19 cellular contexts compared by ENCODE assay signal in the genomic region with DNA sequence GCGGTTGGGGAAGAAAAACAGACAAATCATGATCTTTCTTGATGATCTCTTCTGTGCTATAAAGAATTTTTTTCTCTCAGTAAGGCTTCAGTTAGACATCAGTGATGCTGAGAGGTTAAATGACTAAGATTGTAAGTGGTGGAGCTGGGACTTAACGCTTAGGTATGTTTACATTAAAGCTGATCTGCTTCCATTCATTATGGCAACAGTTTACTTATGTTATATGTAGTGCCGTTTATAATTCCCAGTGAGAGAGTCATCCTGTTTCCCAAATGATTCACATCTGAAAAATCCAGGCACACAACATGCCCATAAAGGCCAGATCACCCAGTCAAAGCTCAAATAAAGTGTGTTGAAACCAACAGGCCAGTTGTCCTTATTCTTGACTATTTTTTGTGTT. TPM values are rescaled to one million over a fixed set of nuclear protein-coding genes. Genes with fewer than 3 reads are reported as not detected.
A peak's percentile ranks its signal among the peaks of the same experiment; 100 is the strongest.
DNase-seq lines count a peak whose midpoint lies in the region; TF ChIP-seq lines count a peak whose summit lies in the region.
"Had no signal": no experiment of that assay in that cellular context is flagged by ENCODE, and none has a peak within 500 bp of the region (broad histone marks: within the 10 kb centered on the region; RNA-seq: fewer than 3 reads in every experiment).

No MANE protein-coding gene starts in this region.

- peak; percentile 82 for DNase-seq in ELR (ENCODE audit: low read depth)
- DNase-seq in RKO (ENCODE audit: low spot score), result peak; percentile 15
- peak; percentile 12 for DNase-seq in fibroblast of gingiva (ENCODE audit: low read depth)
- peak; percentile 59 for DNase-seq in skeletal muscle cell (ENCODE audit: low read depth)
- no peak for DNase-seq in lower leg skin (ENCODE audit: low spot score in 2 of 2)
- DNase-seq in AML-193 (lab: John Stamatoyannopoulos, UW), result no peak
- DNase-seq in HT-29 (ENCODE audit: low spot score), result no peak
- no peak for DNase-seq in GM13977 (ENCODE audit: low spot score)
- DNase-seq: activated effector memory CD4-positive, alpha-beta T cell treated with anti-CD3 and anti-CD28 coated beads, Interleukin-2, amount 50 U/mL, for 16 hours; aorta; DMS79; foreskin melanocyte; H9; naive B cell; NCI-H1092; NCI-H774; psoas muscle; RPMI8226 had no signal

- no peak for TF ChIP-seq CTCF in lower leg skin (IDR thresholded peaks at IDR 0.05)
- no peak for TF ChIP-seq CTCF in GM13977 (IDR thresholded peaks at IDR 0.05; ENCODE audit: extremely low read depth, insufficient read depth, missing control alignments)

- WGBS in lower leg skin, 2 donors, result 70 to 81% methylated on average over 3 of the region's 3 CpGs

- in situ Hi-C loops in GM13977 (cut with MboI; ENCODE audit: low pct_unique_long_range_greater_than_20kb, low sequenced_read_pairs, unreplicated experiment), result no loop called here

- H3K4me3 ChIP-seq in skeletal muscle cell (ENCODE audit: low read depth, low read length) (no peak overlapping the region), lower leg skin (ENCODE audit: low read depth, poor library complexity, severe bottlenecking) (no peak overlapping the region)
- H3K4me3 ChIP-seq: psoas muscle had no signal

- no peak for TF ChIP-seq POLR2A in lower leg skin (IDR thresholded peaks at IDR 0.05)

- intact Hi-C loops in lower leg skin (cut with DNase I; ENCODE audit: low total_unique reads), result no loop called here

RNA-seq across cellular contexts. Expression of gene CENPVL3, which starts 50.1 kb away (rescaled TPM):
- not detected for total RNA-seq in lower leg skin
- total RNA-seq in HT-29 (2014; rRNA removed; shearing (Covaris generic)), result not detected in 2 replicates
- total RNA-seq: aorta, psoas muscle, subcutaneous adipose tissue had no signal

Comparison
In these comparisons a context has a peak if more than half of its experiments do, and no peak if none do; other contexts are left out.
1. DNase-seq: peak in ELR (single experiment), RKO (single experiment), fibroblast of gingiva (single experiment) and skeletal muscle cell (single experiment); none in lower leg skin (0 of 2), AML-193 (0 of 2), HT-29 (single experiment) and GM13977 (single experiment).